ENCODE assay signal across 8 cellular contexts in the genomic region with DNA sequence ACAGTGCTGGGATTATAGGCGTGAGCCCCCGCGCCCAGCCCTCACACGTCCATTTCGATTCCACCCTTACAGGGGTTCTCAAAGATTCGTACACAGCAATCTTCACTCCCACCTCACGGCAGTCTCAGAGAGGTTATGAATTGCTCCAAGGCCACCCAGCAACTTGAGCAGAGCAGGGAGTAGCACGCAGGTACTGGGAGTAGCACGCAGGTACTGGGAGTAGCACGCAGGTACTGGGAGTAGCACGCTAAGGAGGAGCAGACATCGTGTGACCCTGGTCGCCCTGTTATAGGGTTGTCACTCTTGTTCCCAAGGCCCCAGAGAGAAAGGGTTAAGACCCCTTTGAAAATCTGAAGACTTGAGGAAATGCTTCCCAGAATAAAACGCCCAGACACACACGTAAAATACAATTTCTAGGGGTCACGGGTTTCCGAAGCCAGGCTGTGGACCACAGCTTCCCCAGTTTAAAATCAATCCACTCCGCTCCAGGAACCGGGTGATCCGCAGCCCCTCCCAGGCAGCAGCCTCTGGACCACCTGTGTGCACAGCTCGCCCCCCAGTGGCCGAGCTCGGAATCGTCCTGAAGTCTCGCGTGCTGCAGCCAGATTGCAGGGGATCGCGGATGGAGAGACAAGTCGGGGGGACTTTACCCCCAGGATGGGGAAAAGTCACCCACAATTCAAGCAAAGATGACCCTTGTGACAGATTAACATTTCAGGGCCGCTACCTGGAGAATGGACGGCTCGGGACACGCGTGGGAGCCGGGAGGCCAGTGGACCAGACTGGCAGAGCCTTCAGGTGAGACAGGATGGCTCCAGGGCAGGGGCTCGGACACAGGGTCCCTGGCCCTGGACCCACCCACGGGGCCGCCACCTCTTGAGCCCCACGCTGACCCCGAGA.
DNase-seq lines count a peak whose midpoint lies in the region; ATAC-seq and TF ChIP-seq lines count a peak whose summit lies in the region.

No MANE protein-coding gene starts in this region.

- no peak overlapping the region for H3K27ac ChIP-seq in RWPE2 (ENCODE audit: poor library complexity, severe bottlenecking)
- H3K27ac ChIP-seq in gastroesophageal sphincter: no peak overlapping the region
- H3K27ac ChIP-seq in tibial nerve: no peak overlapping the region

- H3K9me3 ChIP-seq in RWPE2 (ENCODE audit: severe bottlenecking): no peaks in the 10 kb centered on the region
- H3K9me3 ChIP-seq in gastroesophageal sphincter: no peaks in the 10 kb centered on the region
- H3K9me3 ChIP-seq in tibial nerve: no peaks in the 10 kb centered on the region

- no peaks in the 10 kb centered on the region for H3K9me3 Mint-ChIP-seq in osteocyte (ENCODE audit: unreplicated experiment)

- H3K4me3 ChIP-seq in RWPE2 (ENCODE audit: severe bottlenecking): no peak overlapping the region
- no peak overlapping the region for H3K4me3 ChIP-seq in gastroesophageal sphincter
- no peak overlapping the region for H3K4me3 ChIP-seq in tibial nerve

- TF ChIP-seq POLR2A in gastroesophageal sphincter (IDR thresholded peaks at IDR 0.05) (no peak), tibial nerve (IDR thresholded peaks at IDR 0.05) (no peak)

- TF ChIP-seq EP300 in gastroesophageal sphincter (IDR thresholded peaks at IDR 0.05) (no peak), tibial nerve (IDR thresholded peaks at IDR 0.05) (peak in 1 of 2 donors; percentile 52)

- TF ChIP-seq CTCF in RWPE2 (IDR thresholded peaks at IDR 0.05; ENCODE audit: poor library complexity, severe bottlenecking) (peak; percentile 97), gastroesophageal sphincter (IDR thresholded peaks at IDR 0.05) (peak; percentile 95 to 99 (median 98)), osteocyte (IDR thresholded peaks at IDR 0.05) (peak; percentile 99), tibial nerve (IDR thresholded peaks at IDR 0.05) (peak; percentile 96 to 99 (median 97))

- ATAC-seq in RWPE2 (ENCODE audit: low read depth): peak; percentile 49; the same call in 2 of the 3 replicates
- ATAC-seq in gastroesophageal sphincter: peak; percentile 46

- H3K27me3 ChIP-seq in RWPE2 (ENCODE audit: insufficient read depth, poor library complexity, severe bottlenecking) (no peaks in the 10 kb centered on the region), gastroesophageal sphincter (no peaks in the 10 kb centered on the region), tibial nerve (no peaks in the 10 kb centered on the region)

- H3K36me3 Mint-ChIP-seq in osteocyte (ENCODE audit: unreplicated experiment): no peaks in the 10 kb centered on the region

- 32 to 48% methylated on average over 11 to 13 of the region's 40 CpGs for WGBS in gastroesophageal sphincter (ENCODE audit: low coverage in 1 of 2), 2 donors
- WGBS in tibial nerve, 2 donors: 25 to 26% methylated on average over 40 of the region's 40 CpGs

- no peak overlapping the region for H3K4me3 Mint-ChIP-seq in osteocyte (ENCODE audit: unreplicated experiment)

- H3K36me3 ChIP-seq in RWPE2 (ENCODE audit: low read depth): no peaks in the 10 kb centered on the region
- H3K36me3 ChIP-seq in gastroesophageal sphincter: no peaks in the 10 kb centered on the region
- no peaks in the 10 kb centered on the region for H3K36me3 ChIP-seq in tibial nerve

- DNase-seq in DMS79 (lab: John Stamatoyannopoulos, UW) (peak; percentile 34), LoVo (ENCODE audit: low spot score) (peak; percentile 82), RWPE2 (ENCODE audit: low spot score) (no peak), osteocyte (ENCODE audit: extremely low spot score, unreplicated experiment) (peak; percentile 94), tibial nerve (ENCODE audit: low spot score in 2 of 2) (peak; percentile 89 to 96), amniotic stem cell (lab: John Stamatoyannopoulos, UW) (no peak)
- peak; percentile 64 for DNase-seq in activated effector memory CD4-positive, alpha-beta T cell treated with Interleukin-2 at 50 U/mL for 16 hours

- H3K4me1 Mint-ChIP-seq in osteocyte (ENCODE audit: unreplicated experiment): peaks cover 73% of the 10 kb centered on the region

- H3K27ac Mint-ChIP-seq in osteocyte (ENCODE audit: unreplicated experiment): no peak overlapping the region

- H3K27me3 Mint-ChIP-seq in osteocyte (ENCODE audit: unreplicated experiment): no peaks in the 10 kb centered on the region

- peaks cover 6% of the 10 kb centered on the region for H3K4me1 ChIP-seq in RWPE2 (ENCODE audit: insufficient read depth, poor library complexity, severe bottlenecking)
- H3K4me1 ChIP-seq in gastroesophageal sphincter: peaks cover 0 to 39% (median 12%) of the 10 kb centered on the region in 3 donors
- peaks cover 0 to 42% (median 17%) of the 10 kb centered on the region in 4 donors for H3K4me1 ChIP-seq in tibial nerve

Comparison
In these comparisons a context has a peak if more than half of its experiments do, and no peak if none do; other contexts are left out.
1. DNase-seq: peak in DMS79 (single experiment), LoVo (single experiment), activated effector memory CD4-positive, alpha-beta T cell treated with Interleukin-2 at 50 U/mL for 16 hours (single experiment), osteocyte (single experiment) and tibial nerve (2 of 2); none in RWPE2 (single experiment) and amniotic stem cell (single experiment).
2. Peak in every context shown above with its lines, with median percentiles within 50 percentile points of each other: CTCF ChIP-seq.